10 cellular contexts compared by ENCODE assay signal in the genomic region with DNA sequence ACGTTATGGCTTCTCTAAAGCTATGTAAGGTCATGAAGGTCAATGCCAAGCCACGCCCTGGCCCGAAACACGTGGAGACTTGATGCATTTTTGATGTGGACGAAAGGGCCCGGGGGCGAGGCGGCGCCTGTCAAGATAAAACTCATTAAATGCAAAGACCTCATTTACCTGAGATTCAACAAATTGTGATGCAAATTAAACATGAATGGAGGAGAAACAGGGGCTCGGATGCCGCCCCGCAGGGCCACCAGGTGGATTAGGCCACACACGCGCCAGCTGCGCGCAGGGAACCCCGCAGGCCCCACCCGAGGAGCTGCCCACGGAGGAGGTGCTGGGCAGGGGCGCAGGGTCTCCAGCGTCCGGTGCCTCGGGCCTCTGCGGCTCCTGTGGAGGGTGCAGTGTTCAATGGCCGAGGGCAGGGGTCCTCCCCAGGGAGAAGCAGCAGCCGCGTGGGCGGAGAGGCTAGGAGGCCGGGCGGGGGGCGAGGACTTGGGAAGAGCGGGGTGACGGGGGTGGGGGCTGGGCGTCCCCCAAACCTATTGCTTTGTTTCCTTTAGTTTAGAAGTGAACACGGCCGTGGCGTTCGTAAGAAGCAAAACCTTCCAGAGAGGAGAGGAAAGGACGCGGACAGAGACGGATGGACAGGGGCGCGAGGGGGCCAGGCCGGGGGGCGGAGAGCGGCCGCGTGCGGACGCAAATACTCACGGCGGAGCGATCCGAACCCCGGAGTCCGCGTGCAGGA. TPM values are rescaled to one million over a fixed set of nuclear protein-coding genes. Genes with fewer than 3 reads are reported as not detected.
DNase-seq lines count a peak whose midpoint lies in the region; ATAC-seq and TF ChIP-seq lines count a peak whose summit lies in the region.
"Had no signal": no experiment of that assay in that cellular context is flagged by ENCODE, and none has a peak within 500 bp of the region (broad histone marks: within the 10 kb centered on the region; RNA-seq: fewer than 3 reads in every experiment).

No MANE protein-coding gene starts in this region.

- no peaks in the 10 kb centered on the region for H3K36me3 Mint-ChIP-seq in glutamatergic neuron (ENCODE audit: unreplicated experiment)
- peaks cover 2% of the 10 kb centered on the region for H3K36me3 Mint-ChIP-seq in neural progenitor cell

- H3K9me2 ChIP-seq in MM.1S (replicated peaks; ENCODE audit: insufficient read depth, low read length) = no peaks in the 10 kb centered on the region

- H4K20me1 ChIP-seq in neural progenitor cell (ENCODE audit: low read depth) = peaks cover 30% of the 10 kb centered on the region
- H4K20me1 ChIP-seq in MM.1S (ENCODE audit: insufficient read depth, low read length) = no peaks in the 10 kb centered on the region

- H3K79me2 ChIP-seq in neural progenitor cell (ENCODE audit: low read depth) = peaks cover 11% of the 10 kb centered on the region
- peaks cover 11% of the 10 kb centered on the region for H3K79me2 ChIP-seq in MM.1S (ENCODE audit: low read length)

- H2AFZ ChIP-seq in neural progenitor cell (replicated peaks) (no peak overlapping the region), MM.1S (ENCODE audit: low read length) (no peak overlapping the region)

- H3K9ac ChIP-seq in neural progenitor cell = no peak overlapping the region
- no peak overlapping the region for H3K9ac ChIP-seq in MM.1S (ENCODE audit: low read length)

- H3K27me3 Mint-ChIP-seq in glutamatergic neuron (ENCODE audit: unreplicated experiment) (peaks cover 23% of the 10 kb centered on the region), neural progenitor cell (ENCODE audit: insufficient read depth, low read depth) (peaks cover 32% of the 10 kb centered on the region)

- DNase-seq in Right ventricle myocardium inferior (ENCODE audit: missing footprints) (peak; percentile 61), cardiac septum (ENCODE audit: low spot score) (no peak), glutamatergic neuron (no peak), neural progenitor cell (ENCODE audit: low spot score) (peak; percentile 44), vagina (ENCODE audit: extremely low spot score in 2 of 2) (no peak), MM.1S (no peak)
- DNase-seq in NK-92 treated with Interleukin-12 subunit alpha and Interleukin-12 subunit beta, amount 100 ng/mL, for 24 hours (lab: John Stamatoyannopoulos, UW) = no peak
- DNase-seq: NCI-H226 had no signal

- TF ChIP-seq CTCF in glutamatergic neuron (IDR thresholded peaks at IDR 0.05; ENCODE audit: partially characterized antibody, unreplicated experiment) = no peak
- TF ChIP-seq CTCF in neural progenitor cell (IDR thresholded peaks at IDR 0.05) = no peak
- TF ChIP-seq CTCF in vagina (IDR thresholded peaks at IDR 0.05) = no peak
- TF ChIP-seq CTCF in MM.1S (IDR thresholded peaks at IDR 0.05; ENCODE audit: low read length) = no peak

- H3K4me1 Mint-ChIP-seq in glutamatergic neuron (ENCODE audit: low read depth, unreplicated experiment) = peaks cover 24% of the 10 kb centered on the region
- H3K4me1 Mint-ChIP-seq in neural progenitor cell = peaks cover 26% of the 10 kb centered on the region

- intact Hi-C loops in Right ventricle myocardium inferior (cut with DNase I) = no loop called here
- intact Hi-C loops in cardiac septum (cut with DNase I) = no loop called here
- intact Hi-C loops in vagina (cut with DNase I) = no loop called here

- H3K4me3 ChIP-seq in neural progenitor cell (peak overlapping the region; percentile 39), vagina (peak overlapping the region; percentile 42 to 52), MM.1S (ENCODE audit: low read length) (no peak overlapping the region)
- H3K4me3 ChIP-seq: K562 had no signal

- ATAC-seq in Right ventricle myocardium inferior (no peak), HG03457 (IDR thresholded peaks at IDR 0.05; ENCODE audit: unreplicated experiment) (no peak)
- ATAC-seq: K562 had no signal

- peak overlapping the region; percentile 72 for H3K4me2 ChIP-seq in neural progenitor cell
- H3K4me2 ChIP-seq in MM.1S (ENCODE audit: low read depth, low read length) = no peak overlapping the region

- H3K4me3 Mint-ChIP-seq in glutamatergic neuron (ENCODE audit: unreplicated experiment) (peak overlapping the region; percentile 74), neural progenitor cell (peak overlapping the region; percentile 76)

- no peaks in the 10 kb centered on the region for H3K9me3 ChIP-seq in neural progenitor cell (ENCODE audit: low read depth)
- no peaks in the 10 kb centered on the region for H3K9me3 ChIP-seq in vagina
- H3K9me3 ChIP-seq in MM.1S (replicated peaks; ENCODE audit: insufficient read depth, low read length) = no peaks in the 10 kb centered on the region

- peaks cover 13% of the 10 kb centered on the region for H3F3A ChIP-seq in neural progenitor cell (ENCODE audit: low read depth)
- H3F3A ChIP-seq in MM.1S (ENCODE audit: insufficient read depth, low read length) = no peaks in the 10 kb centered on the region

- H3K27me3 ChIP-seq in neural progenitor cell (peaks cover 82% of the 10 kb centered on the region), vagina (peaks cover 7% of the 10 kb centered on the region), MM.1S (replicated peaks; ENCODE audit: insufficient read depth, low read length) (no peaks in the 10 kb centered on the region)

- no peak for TF ChIP-seq POLR2A in vagina (IDR thresholded peaks at IDR 0.05)

- H3K27ac ChIP-seq in neural progenitor cell (no peak overlapping the region), vagina (peak overlapping the region; percentile 24), MM.1S (ENCODE audit: low read length) (no peak overlapping the region)

- H3K27ac Mint-ChIP-seq in glutamatergic neuron (ENCODE audit: unreplicated experiment) (no peak overlapping the region), neural progenitor cell (no peak overlapping the region)

- no peaks in the 10 kb centered on the region for H3K36me3 ChIP-seq in neural progenitor cell
- no peaks in the 10 kb centered on the region for H3K36me3 ChIP-seq in vagina
- H3K36me3 ChIP-seq in MM.1S (replicated peaks; ENCODE audit: insufficient read depth, low read length) = no peaks in the 10 kb centered on the region

- H3K9me3 Mint-ChIP-seq in glutamatergic neuron (ENCODE audit: unreplicated experiment) (peaks cover 28% of the 10 kb centered on the region), neural progenitor cell (no peaks in the 10 kb centered on the region)

- peaks cover 17% of the 10 kb centered on the region for H3K4me1 ChIP-seq in neural progenitor cell
- H3K4me1 ChIP-seq in vagina = peaks cover 44% of the 10 kb centered on the region
- no peaks in the 10 kb centered on the region for H3K4me1 ChIP-seq in MM.1S (ENCODE audit: low read length)

RNA-seq across cellular contexts. Expression of a gene that starts 40.4 kb away (rescaled TPM):
- 3.1 TPM for total RNA-seq in Right ventricle myocardium inferior
- total RNA-seq in cardiac septum = 9.4 TPM
- total RNA-seq in glutamatergic neuron (ENCODE audit: unreplicated experiment) = 115 TPM
- not detected in 2 replicates for total RNA-seq in neural progenitor cell (ENCODE audit: low replicate concordance)
- 0.98 TPM for total RNA-seq in vagina

Comparison
In these comparisons a context has a peak if more than half of its experiments do, and no peak if none do; other contexts are left out.
1. DNase-seq: peak in Right ventricle myocardium inferior (single experiment) and neural progenitor cell (single experiment); none in cardiac septum (single experiment), glutamatergic neuron (single experiment), vagina (0 of 2), MM.1S (single experiment) and NK-92 treated with Interleukin-12 subunit alpha and Interleukin-12 subunit beta, amount 100 ng/mL, for 24 hours (single experiment).
2. RNA of a gene that starts 40.4 kb away (total RNA-seq): 115 TPM in glutamatergic neuron (single experiment); 9.4 TPM in cardiac septum (single experiment), 3.1 TPM in Right ventricle myocardium inferior (single experiment), 0.98 TPM in vagina (single experiment) and not detected in neural progenitor cell; every median in the first group is over 10 times any median in the second.